In the genomic region with DNA sequence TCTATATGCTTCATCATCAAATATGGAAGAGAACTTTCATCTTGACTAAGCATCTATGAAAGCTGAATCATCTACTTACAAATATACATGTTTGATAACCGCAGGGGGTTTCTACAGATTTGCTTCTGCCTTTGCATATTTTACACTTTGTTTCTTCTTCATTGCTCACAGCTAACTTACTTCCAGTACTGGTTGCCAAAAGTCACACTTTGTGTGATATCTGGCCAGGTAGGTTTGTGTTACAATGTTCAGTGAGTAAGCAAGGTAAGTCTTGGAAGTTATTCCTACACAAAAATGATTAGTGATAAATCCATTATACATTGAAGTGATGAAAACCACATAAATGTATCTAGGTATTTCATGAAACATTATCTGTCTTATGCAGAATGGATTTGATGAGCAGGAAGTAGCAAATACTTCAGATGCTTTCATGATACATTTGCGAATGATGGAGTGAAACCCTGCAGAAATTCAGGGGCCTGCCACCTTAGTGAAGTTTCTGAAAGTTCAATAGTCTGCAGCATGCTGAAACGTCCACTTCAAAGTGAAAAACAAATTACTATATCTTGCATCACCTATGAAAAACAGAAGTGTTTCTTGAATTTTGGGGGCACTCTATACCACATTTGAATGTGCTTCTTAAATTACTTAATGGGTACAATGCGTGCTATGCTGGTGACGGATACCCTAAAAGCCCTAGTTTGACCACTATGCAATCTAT, we compare ENCODE assay signal across 1 cellular context.
TF ChIP-seq lines count a peak whose summit lies in the region.

No MANE protein-coding gene starts in this region.

TF ChIP-seq in K562, 482 proteins besides CTCF, POLR2A, EP300 and RAD21:
- TF ChIP-seq CHD1 (IDR thresholded peaks at IDR 0.05; ENCODE audit: low read length) (no peak), RAD51 (IDR thresholded peaks at IDR 0.05; ENCODE audit: borderline replicate concordance, low read depth) (no peak), C11orf30 (IDR thresholded peaks at IDR 0.05; ENCODE audit: low read depth) (peak; percentile 21; the same call in 1 of the 2 replicates), KDM2B (CRISPR knock-in tag; IDR thresholded peaks at IDR 0.05) (no peak), CCNT2 (IDR thresholded peaks at IDR 0.05; ENCODE audit: borderline replicate concordance, extremely low read depth, insufficient read length, low read depth, low read length) (no peak), ZNF316 (IDR thresholded peaks at IDR 0.05) (peak; percentile 44; the same call in 1 of the 2 replicates)
- TF ChIP-seq, protein P1, sequence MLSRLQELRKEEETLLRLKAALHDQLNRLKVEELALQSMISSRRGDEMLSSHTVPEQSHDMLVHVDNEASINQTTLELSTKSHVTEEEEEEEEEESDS (CRISPR knock-in tag; IDR thresholded peaks at IDR 0.05), result no peak
- TF ChIP-seq, protein P2, sequence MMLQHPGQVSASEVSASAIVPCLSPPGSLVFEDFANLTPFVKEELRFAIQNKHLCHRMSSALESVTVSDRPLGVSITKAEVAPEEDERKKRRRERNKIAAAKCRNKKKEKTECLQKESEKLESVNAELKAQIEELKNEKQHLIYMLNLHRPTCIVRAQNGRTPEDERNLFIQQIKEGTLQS (IDR thresholded peaks at IDR 0.05), result 0 out of 2 replicates have a peak, but pooled peaks have one; percentile 17
- TF ChIP-seq, protein P2 (CRISPR knock-in tag; conservative IDR thresholded peaks at IDR 0.05), result no peak
